10 cellular contexts compared by ENCODE assay signal in genomic region chr3:65483475-65483874, GRCh38.
DNase-seq lines count a peak whose midpoint lies in the region; ATAC-seq and TF ChIP-seq lines count a peak whose summit lies in the region.
"Had no signal": no experiment of that assay in that cellular context is flagged by ENCODE, and none has a peak within 500 bp of the region (broad histone marks: within the 10 kb centered on the region; RNA-seq: fewer than 3 reads in every experiment).

No MANE protein-coding gene starts in this region.

- DNase-seq in Ammon's horn (ENCODE audit: low spot score), result peak; percentile 83
- DNase-seq in NCI-H748 (lab: John Stamatoyannopoulos, UW; ENCODE audit: unreplicated experiment), result peak; percentile 77
- peak; percentile 41 to 75 for DNase-seq in foreskin keratinocyte
- no peak for DNase-seq in NCI-H1092 treated with DMSO at 0.1 percent for 48 hours (lab: John Stamatoyannopoulos, UW)
- DNase-seq in activated naive CD4-positive, alpha-beta T cell treated with anti-CD3 and anti-CD28 coated beads for 36 hours, result no peak
- no peak for DNase-seq in NCI-H128 (lab: John Stamatoyannopoulos, UW; ENCODE audit: unreplicated experiment)

- no peak overlapping the region for H3K27ac ChIP-seq in foreskin keratinocyte
- H3K27ac ChIP-seq: SJSA1 had no signal

- H3K27me3 Mint-ChIP-seq in nephron (ENCODE audit: low read depth), result peaks cover 4% of the 10 kb centered on the region
- no peaks in the 10 kb centered on the region for H3K27me3 Mint-ChIP-seq in activated naive CD4-positive, alpha-beta T cell treated with anti-CD3 and anti-CD28 coated beads for 36 hours (ENCODE audit: low read depth)

- intact Hi-C loops in activated naive CD4-positive, alpha-beta T cell treated with anti-CD3 and anti-CD28 coated beads for 36 hours (cut with micrococcal nuclease), result no loop called here

- peak overlapping the region; percentile 43 to 64 (median 46) for H3K27ac Mint-ChIP-seq in nephron
- no peak overlapping the region for H3K27ac Mint-ChIP-seq in activated naive CD4-positive, alpha-beta T cell treated with anti-CD3 and anti-CD28 coated beads for 36 hours
- H3K27ac Mint-ChIP-seq: activated T-helper 2 cell treated with anti-CD3 and anti-CD28 coated beads, Interferon-gamma antibody, Interleukin-2, Interleukin-4, amounts not matched to agents 10 μg/mL and 5 μg/mL and 100 μg/mL, durations not matched to agents 14 hours and 24 hours and 36 hours had no signal

- peak; percentile 80 for ATAC-seq in foreskin keratinocyte
- no peak for ATAC-seq in activated CD4-positive, CD25-positive, alpha-beta regulatory T cell treated with anti-CD3 and anti-CD28 coated beads, Interleukin-2, amount 50 U/mL, for 24 hours

- no peaks in the 10 kb centered on the region for H3K27me3 ChIP-seq in foreskin keratinocyte
- H3K27me3 ChIP-seq: SJSA1 had no signal

- no peaks in the 10 kb centered on the region for H3K36me3 Mint-ChIP-seq in nephron (ENCODE audit: low read depth)
- H3K36me3 Mint-ChIP-seq in activated naive CD4-positive, alpha-beta T cell treated with anti-CD3 and anti-CD28 coated beads for 36 hours (ENCODE audit: low read depth), result no peaks in the 10 kb centered on the region

- peaks cover 20% of the 10 kb centered on the region for H3K4me1 ChIP-seq in foreskin keratinocyte
- H3K4me1 ChIP-seq: SJSA1 had no signal

- peak; percentile 10 for TF ChIP-seq CTCF in foreskin keratinocyte (conservative IDR thresholded peaks at IDR 0.05)
- no peak for TF ChIP-seq CTCF in nephron (IDR thresholded peaks at IDR 0.05; ENCODE audit: unreplicated experiment in 3 of 3)

- H3K4me3 Mint-ChIP-seq in nephron, result no peak overlapping the region
- no peak overlapping the region for H3K4me3 Mint-ChIP-seq in activated naive CD4-positive, alpha-beta T cell treated with anti-CD3 and anti-CD28 coated beads for 36 hours

- CTCF ChIA-PET in activated naive CD4-positive, alpha-beta T cell treated with anti-CD3 and anti-CD28 coated beads for 36 hours (lab: Charles Lee), result no interaction called here

- peaks cover 48% of the 10 kb centered on the region for H3K4me1 Mint-ChIP-seq in nephron
- H3K4me1 Mint-ChIP-seq in activated naive CD4-positive, alpha-beta T cell treated with anti-CD3 and anti-CD28 coated beads for 36 hours (ENCODE audit: low read depth), result no peaks in the 10 kb centered on the region

- no peaks in the 10 kb centered on the region for H3K9me3 Mint-ChIP-seq in nephron
- H3K9me3 Mint-ChIP-seq in activated naive CD4-positive, alpha-beta T cell treated with anti-CD3 and anti-CD28 coated beads for 36 hours, result no peaks in the 10 kb centered on the region

Comparison
In these comparisons a context has a peak if more than half of its experiments do, and no peak if none do; other contexts are left out.
1. DNase-seq: peak in Ammon's horn (single experiment), NCI-H748 (single experiment) and foreskin keratinocyte (2 of 2); none in NCI-H1092 treated with DMSO at 0.1 percent for 48 hours (single experiment), activated naive CD4-positive, alpha-beta T cell treated with anti-CD3 and anti-CD28 coated beads for 36 hours (single experiment) and NCI-H128 (single experiment).